ENCODE assay signal across 8 cellular contexts in genomic region chr22:50148991-50149721, GRCh38. TPM values are rescaled to one million over a fixed set of nuclear protein-coding genes. Genes with fewer than 3 reads are reported as not detected.
DNase-seq lines count a peak whose midpoint lies in the region; ATAC-seq, FAIRE-seq and TF ChIP-seq lines count a peak whose summit lies in the region.

No MANE protein-coding gene starts in this region.

- H3K9me2 ChIP-seq in PC-3 (replicated peaks; ENCODE audit: low read length), result no peaks in the 10 kb centered on the region

- no peak overlapping the region for H2AK5ac ChIP-seq in trophoblast cell (ENCODE audit: low read length)

- no peak overlapping the region for H3K18ac ChIP-seq in trophoblast cell (ENCODE audit: low read length)

- H3K36me3 ChIP-seq in PC-3 (ENCODE audit: low read depth, low read length) (no peaks in the 10 kb centered on the region), trophoblast cell (ENCODE audit: control insufficient read depth in 1 of 2, insufficient read depth in 2 of 2, low read length in 2 of 2) (no peaks in the 10 kb centered on the region)

- no peak overlapping the region for H3K27ac Mint-ChIP-seq in HFFc6

- H3K4me2 ChIP-seq in PC-3 (ENCODE audit: low read length), result peak overlapping the region; percentile 75
- H3K4me2 ChIP-seq in trophoblast cell (ENCODE audit: low read length), result no peak overlapping the region

- H3K14ac ChIP-seq in trophoblast cell (ENCODE audit: low read length), result no peak overlapping the region

- intact Hi-C loops in PC-3 (cut with micrococcal nuclease), result loop anchor here (1.0 kb wide), 1 partner anchor 38 kb away; no protein-coding TSS in a partner anchor

- H3K9me3 Mint-ChIP-seq in HFFc6, result no peaks in the 10 kb centered on the region

- WGBS in trophoblast cell (ENCODE audit: extremely low coverage, insufficient coverage, insufficient read length), result no CpG with 5 or more reads among the region's 22 CpGs

- no peaks in the 10 kb centered on the region for H3K79me1 ChIP-seq in trophoblast cell (ENCODE audit: low read length)

- no peak overlapping the region for H3K9ac ChIP-seq in PC-3 (ENCODE audit: low read length)
- H3K9ac ChIP-seq in trophoblast cell (ENCODE audit: low read length), result no peak overlapping the region

- H4K91ac ChIP-seq in trophoblast cell (ENCODE audit: low read depth, low read length), result no peak overlapping the region

- DNase-seq in COLO829 (ENCODE audit: low spot score) (peak; percentile 80), HFFc6 (peak; percentile 19), PC-3 (peak; percentile 72), activated T-cell treated with anti-CD3 and anti-CD28 coated beads for 48 hours (ENCODE audit: low read depth) (peak; percentile 71), fibroblast of pulmonary artery (ENCODE audit: low read depth) (peak; percentile 52), trophoblast cell (peak; percentile 28 to 62), urothelium cell line (ENCODE audit: low spot score) (peak; percentile 82), inferior parietal cortex (ENCODE audit: extremely low spot score) (no peak)

- peak; percentile 79 for TF ChIP-seq CTCF in HFFc6 (IDR thresholded peaks at IDR 0.05)
- TF ChIP-seq CTCF in PC-3 (conservative IDR thresholded peaks at IDR 0.05; ENCODE audit: low read depth, low read length), result peak; percentile 88
- TF ChIP-seq CTCF in fibroblast of pulmonary artery (IDR thresholded peaks at IDR 0.05; ENCODE audit: low read length, missing control alignments), result peak; percentile 63

- no peak overlapping the region for H3K23ac ChIP-seq in trophoblast cell (ENCODE audit: low read length)

- BruUV-seq in PC-3 (replicated peaks; lab: Mats Ljungman, UMichigan), result no TSS peak

- H3K9me3 ChIP-seq in PC-3 (ENCODE audit: low read length) (no peaks in the 10 kb centered on the region), trophoblast cell (ENCODE audit: insufficient read depth, low read depth, low read length) (no peaks in the 10 kb centered on the region)

- no peak overlapping the region for H4K8ac ChIP-seq in trophoblast cell (ENCODE audit: low read depth, low read length)

- H3K4ac ChIP-seq in trophoblast cell (ENCODE audit: low read depth, low read length), result no peak overlapping the region

- no peak overlapping the region for H2BK120ac ChIP-seq in trophoblast cell (ENCODE audit: insufficient read depth, low read length, poor library complexity)

- no peak overlapping the region for H4K12ac ChIP-seq in trophoblast cell (ENCODE audit: low read depth, low read length)

- no peak overlapping the region for H2BK5ac ChIP-seq in trophoblast cell (ENCODE audit: low read depth, low read length, poor library complexity)

- peaks cover 5% of the 10 kb centered on the region for H3K27me3 Mint-ChIP-seq in HFFc6 (ENCODE audit: insufficient read depth)

- no peaks in the 10 kb centered on the region for H3K4me1 ChIP-seq in PC-3 (ENCODE audit: insufficient read depth, low read length)
- H3K4me1 ChIP-seq in trophoblast cell (ENCODE audit: control insufficient read depth in 1 of 2, insufficient read depth in 2 of 2, low read length in 2 of 2), result peaks cover 3 to 5% of the 10 kb centered on the region in 2 experiments

- peak; percentile 87 for FAIRE-seq in urothelium cell line (lab: Jason Lieb, UNC)

- H2BK12ac ChIP-seq in trophoblast cell (ENCODE audit: low read length), result no peak overlapping the region

- H2AFZ ChIP-seq in PC-3 (ENCODE audit: low read length), result peak overlapping the region; percentile 78
- H2AFZ ChIP-seq in trophoblast cell (ENCODE audit: insufficient read depth, low read length, poor library complexity), result no peak overlapping the region

- no peaks in the 10 kb centered on the region for H3K36me3 Mint-ChIP-seq in HFFc6 (ENCODE audit: low read depth)

- peak overlapping the region; percentile 50; the same call in 1 of the 2 replicates for H3K4me3 ChIP-seq in PC-3 (ENCODE audit: low read length)
- no peak overlapping the region for H3K4me3 ChIP-seq in fibroblast of pulmonary artery (replicated peaks; ENCODE audit: low read depth, low read length)
- no peak overlapping the region for H3K4me3 ChIP-seq in trophoblast cell (ENCODE audit: low read depth, low read length)

- POLR2A ChIA-PET in PC-3 (lab: Charles Lee; ENCODE audit: unreplicated experiment), result no interaction called here

- H3K27ac ChIP-seq in PC-3 (ENCODE audit: low read length) (no peak overlapping the region), trophoblast cell (ENCODE audit: low read depth, low read length) (no peak overlapping the region)

- H3F3A ChIP-seq in PC-3 (ENCODE audit: low read length, unreplicated experiment), result no peaks in the 10 kb centered on the region

- peaks cover 7% of the 10 kb centered on the region for H3K4me1 Mint-ChIP-seq in HFFc6 (ENCODE audit: low read depth)

- no peak overlapping the region for H3K4me3 Mint-ChIP-seq in HFFc6

- CTCF ChIA-PET in PC-3 (lab: Charles Lee), result interaction anchor here (0.5 kb wide), 1 partner anchor 64 kb away, joined by 4 read pairs; no protein-coding TSS in a partner anchor

- H3K79me2 ChIP-seq in PC-3 (ENCODE audit: low read length) (no peaks in the 10 kb centered on the region), trophoblast cell (ENCODE audit: control insufficient read depth, insufficient read depth, low read length, poor library complexity) (no peaks in the 10 kb centered on the region)

- ATAC-seq in PC-3, result peak; percentile 97

- H4K20me1 ChIP-seq in PC-3 (ENCODE audit: low read length), result no peaks in the 10 kb centered on the region

- no peaks in the 10 kb centered on the region for H3K27me3 ChIP-seq in PC-3 (ENCODE audit: low read length)
- H3K27me3 ChIP-seq in trophoblast cell (ENCODE audit: insufficient read depth, low read length), result no peaks in the 10 kb centered on the region

RNA-seq across cellular contexts. Expression of gene PANX2, which starts 21.4 kb away (rescaled TPM):
- total RNA-seq in HFFc6 (2021; fragmentation: NEBNext Ultra II Directional; extraction: Animal tissue kit (Norgen Biotek cat#: 25700)), result 1 to 10 TPM; 1.2 to 2.3 (median 1.3) TPM
- total RNA-seq in PC-3 (2014; rRNA removed), result 9.4 and 11.9 TPM in 2 replicates
- polyA plus RNA-seq in trophoblast cell (2013), result 4.0 TPM in 2 replicates

RNA-seq across cellular contexts. Expression of gene TRABD, which starts 36.6 kb away (rescaled TPM):
- total RNA-seq in HFFc6 (2021; fragmentation: NEBNext Ultra II Directional; extraction: Animal tissue kit (Norgen Biotek cat#: 25700)), result 10 to 100 TPM; 25.0 to 36.0 (median 27.6) TPM
- total RNA-seq in PC-3 (2014; rRNA removed), result 53.4 and 59.8 TPM in 2 replicates
- polyA plus RNA-seq in trophoblast cell (2013), result 43.0 and 44.0 TPM in 2 replicates

RNA-seq across cellular contexts. Expression of gene SELENOO, which starts 51.7 kb away (rescaled TPM):
- total RNA-seq in HFFc6 (2021; fragmentation: NEBNext Ultra II Directional; extraction: Animal tissue kit (Norgen Biotek cat#: 25700)), result 10 to 100 TPM; 14.4 to 18.0 (median 16.0) TPM
- 32.8 and 37.4 TPM in 2 replicates for total RNA-seq in PC-3 (2014; rRNA removed)
- polyA plus RNA-seq in trophoblast cell (2013), result 13.6 and 13.8 TPM in 2 replicates

RNA-seq across cellular contexts. Expression of gene MOV10L1, which starts 59.4 kb away (rescaled TPM):
- 1 to 10 TPM in 1 of 6 experiments, under 1 TPM in 5; 0.09 to 1.3 (median 0.26) TPM for total RNA-seq in HFFc6 (2021; fragmentation: NEBNext Ultra II Directional; extraction: Animal tissue kit (Norgen Biotek cat#: 25700))
- 0.26 and 1.6 TPM in 2 replicates for total RNA-seq in PC-3 (2014; rRNA removed)
- 0.14 and 0.25 TPM in 2 replicates for polyA plus RNA-seq in trophoblast cell (2013)
